ENCODE assay signal across 8 cellular contexts in the genomic region with DNA sequence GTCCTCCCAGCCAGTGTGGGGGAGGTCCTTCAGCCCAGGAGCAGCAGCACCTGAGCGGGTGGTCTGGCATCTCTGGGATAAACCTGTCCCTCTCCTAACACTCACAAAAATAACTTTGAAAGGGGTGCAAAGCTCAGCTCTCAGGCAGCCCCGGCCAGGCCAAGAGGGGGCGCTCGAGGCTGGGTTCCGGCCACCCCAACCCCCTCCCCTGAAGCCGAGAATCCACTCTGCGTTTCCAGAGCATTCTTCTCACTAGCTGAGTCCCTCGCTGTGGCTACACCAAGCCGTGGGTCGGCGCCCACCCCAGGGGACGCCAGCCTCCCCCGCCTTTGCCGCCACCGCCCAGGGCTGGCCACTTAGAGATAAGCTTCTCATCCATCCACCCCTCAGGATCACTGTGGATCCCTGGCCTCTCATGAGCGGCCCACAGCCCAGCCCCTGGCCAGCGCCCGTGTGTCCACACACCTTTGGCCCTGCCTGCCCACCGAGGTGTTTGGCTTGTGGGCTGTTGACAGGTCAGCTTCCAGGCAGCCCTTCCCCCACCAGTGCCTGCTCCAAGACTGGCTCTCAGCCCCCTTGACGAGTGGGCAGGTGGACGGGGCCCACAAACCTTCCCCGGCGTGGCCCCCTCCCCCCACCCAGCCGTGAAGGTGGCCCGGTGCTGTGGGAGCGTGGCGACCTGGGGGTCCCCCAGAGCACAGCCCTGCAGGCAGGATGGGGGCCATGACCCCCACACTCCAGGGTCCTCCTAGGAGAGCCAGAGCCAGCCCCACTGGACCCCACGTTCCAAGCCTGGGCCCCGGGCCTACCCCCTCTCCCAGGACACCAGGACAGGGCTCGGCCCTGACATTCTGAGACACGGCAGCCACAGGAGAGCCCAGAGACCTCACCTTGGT. TPM values are rescaled to one million over a fixed set of nuclear protein-coding genes. Genes with fewer than 3 reads are reported as not detected.
A peak's percentile ranks its signal among the peaks of the same experiment; 100 is the strongest.
DNase-seq lines count a peak whose midpoint lies in the region; ATAC-seq, FAIRE-seq and TF ChIP-seq lines count a peak whose summit lies in the region.

No MANE protein-coding gene starts in this region.

- intact Hi-C loops in K562 (cut with micrococcal nuclease) = loop anchor here (2.0 to 5.0 kb wide), 3 partner anchors 35 to 74 kb away; a partner anchor contains a TSS

- POLR2A ChIA-PET in K562 (lab: Yijun Ruan, JAX) = interaction anchor here (0.6 to 2.1 kb wide), 10 partner anchors 10 to 1023 kb away, joined by 3 to 16 read pairs (median 4); a partner anchor contains a TSS

- FAIRE-seq in K562 (lab: Jason Lieb, UNC) = peak; percentile 92

- no TSS peak for BruUV-seq in K562 (replicated peaks; lab: Mats Ljungman, UMichigan)

- H2AFZ ChIP-seq in K562 (ENCODE audit: low read depth, low read length) (peak overlapping the region; percentile 86), smooth muscle cell (ENCODE audit: low read depth) (no peak overlapping the region)

- TF ChIP-seq EP300 in K562 (IDR thresholded peaks at IDR 0.05; ENCODE audit: low read length) = peak; percentile 63; the same call in 1 of the 2 replicates

- no peaks in the 10 kb centered on the region for H3F3A ChIP-seq in smooth muscle cell (ENCODE audit: low read depth)

- H3K4me3 ChIP-seq in SJSA1 = no peak overlapping the region
- H3K4me3 ChIP-seq in K562 = peak overlapping the region; percentile 14; the same call in 1 of the 2 replicates
- H3K4me3 ChIP-seq in iPS-20b (ENCODE audit: low read length) = no peak overlapping the region
- H3K4me3 ChIP-seq in smooth muscle cell = peak overlapping the region; percentile 30

- H3K79me2 ChIP-seq in K562 (ENCODE audit: control insufficient read depth, insufficient read depth, low read length) (no peaks in the 10 kb centered on the region; the same call in 2 of the 3 replicates), smooth muscle cell (ENCODE audit: low read depth) (no peaks in the 10 kb centered on the region)

- in situ Hi-C loops in K562 (cut with MboI) = no loop called here

- CTCF ChIA-PET in K562 (lab: Yijun Ruan, JAX; ENCODE audit: low intra/inter-chr PET ratio) = no interaction called here

- TF ChIP-seq CTCF in K562 (IDR thresholded peaks at IDR 0.05 in 2 of 3, conservative IDR thresholded peaks at IDR 0.05 in 1 of 3; ENCODE audit: insufficient read depth in 2 of 3, low read depth in 1 of 3, low read length in 3 of 3) (peak; percentile 88 to 98 (median 93)), smooth muscle cell (IDR thresholded peaks at IDR 0.05; ENCODE audit: borderline replicate concordance, insufficient read depth, poor library complexity, severe bottlenecking) (peak; percentile 71)

- no peaks in the 10 kb centered on the region for H3K9me1 ChIP-seq in K562 (ENCODE audit: control insufficient read depth, insufficient read depth, low read length)

- H3K27me3 ChIP-seq in SJSA1 (replicated peaks) (no peaks in the 10 kb centered on the region), K562 (ENCODE audit: control insufficient read depth in 2 of 2, insufficient read depth in 2 of 2, low read length in 2 of 2) (no peaks in the 10 kb centered on the region), iPS-20b (ENCODE audit: insufficient read depth, low read length) (no peaks in the 10 kb centered on the region), smooth muscle cell (ENCODE audit: low read depth) (no peaks in the 10 kb centered on the region)

- H3K36me3 ChIP-seq in SJSA1 (no peaks in the 10 kb centered on the region), K562 (ENCODE audit: control insufficient read depth, insufficient read depth, low read length) (peaks cover 20% of the 10 kb centered on the region; the same call in 2 of the 3 replicates), iPS-20b (ENCODE audit: insufficient read depth, low read depth, low read length) (0 out of 2 replicates have a peak, but pooled peaks cover 3% of the 10 kb centered on the region), smooth muscle cell (ENCODE audit: low read depth) (no peaks in the 10 kb centered on the region)

- H3K27ac ChIP-seq in SJSA1 = no peak overlapping the region
- H3K27ac ChIP-seq in K562 (ENCODE audit: extremely low read depth, low read depth, low read length) = peak overlapping the region; percentile 74
- H3K27ac ChIP-seq in iPS-20b (ENCODE audit: low read length) = peak overlapping the region; percentile 36
- no peak overlapping the region for H3K27ac ChIP-seq in smooth muscle cell (ENCODE audit: low read depth)

- WGBS in K562 (ENCODE audit: insufficient coverage, low coverage, missing lambda C conversion rate) = 21% methylated on average over 25 of the region's 31 CpGs
- WGBS in smooth muscle cell (ENCODE audit: low lambda C conversion rate) = 47% methylated on average over 26 of the region's 31 CpGs

- peaks cover 7% of the 10 kb centered on the region for H3K4me1 ChIP-seq in SJSA1 (replicated peaks)
- peaks cover 15 to 78% of the 10 kb centered on the region in 2 experiments for H3K4me1 ChIP-seq in K562 (replicated peaks in 1 of 2; ENCODE audit: control insufficient read depth in 2 of 2, insufficient read depth in 2 of 2, low read length in 2 of 2)
- H3K4me1 ChIP-seq in iPS-20b (ENCODE audit: insufficient read depth, low read length) = peaks cover 5% of the 10 kb centered on the region; the same call in 1 of the 2 replicates
- peaks cover 9% of the 10 kb centered on the region for H3K4me1 ChIP-seq in smooth muscle cell (ENCODE audit: low read depth)

- TF ChIP-seq POLR2A in K562 (conservative IDR thresholded peaks at IDR 0.05) = 0 out of 2 replicates have a peak, but pooled peaks have one; percentile 62

- peak; percentile 28 for DNase-seq in SKM-1 treated with dmso at 0.1 percent for 144 hours (lab: John Stamatoyannopoulos, UW; ENCODE audit: unreplicated experiment)
- DNase-seq in SKM-1 (lab: John Stamatoyannopoulos, UW; ENCODE audit: unreplicated experiment) = no peak
- peak; percentile 34 to 65 for DNase-seq in SJSA1 (ENCODE audit: low read depth in 1 of 2, low spot score in 2 of 2)
- peak; percentile 92 to 96 (median 96) for DNase-seq in K562 (ENCODE audit: extremely low read depth in 1 of 4, low spot score in 3 of 4)
- DNase-seq in smooth muscle cell (lab: John Stamatoyannopoulos, UW; ENCODE audit: unreplicated experiment) = no peak
- DNase-seq in A172 (ENCODE audit: low spot score) = no peak

- TF ChIP-seq RAD21 in K562 (CRISPR knock-in tag; conservative IDR thresholded peaks at IDR 0.05 in 1 of 2, IDR thresholded peaks at IDR 0.05 in 1 of 2) = peak; percentile 71 to 80

- H3K9ac ChIP-seq in K562 (ENCODE audit: insufficient read depth in 1 of 2, low read depth in 2 of 2, low read length in 2 of 2) (peak overlapping the region; percentile 68 to 87), iPS-20b (ENCODE audit: low read depth, low read length) (peak overlapping the region; percentile 45; the same call in 1 of the 2 replicates), smooth muscle cell (ENCODE audit: low read depth) (no peak overlapping the region)

- H3K4me2 ChIP-seq in K562 (ENCODE audit: insufficient read depth, low read length) (peak overlapping the region; percentile 75), smooth muscle cell (peak overlapping the region; percentile 75)

- peak; percentile 94 for ATAC-seq in K562
- no peak for ATAC-seq in GM18861 (IDR thresholded peaks at IDR 0.05; ENCODE audit: unreplicated experiment)

- H4K20me1 ChIP-seq in K562 (replicated peaks; ENCODE audit: control insufficient read depth, insufficient read depth, low read length) (no peaks in the 10 kb centered on the region), smooth muscle cell (ENCODE audit: low read depth) (no peaks in the 10 kb centered on the region)

- no peaks in the 10 kb centered on the region for H3K9me3 ChIP-seq in SJSA1 (replicated peaks)
- no peaks in the 10 kb centered on the region for H3K9me3 ChIP-seq in K562 (replicated peaks; ENCODE audit: control insufficient read depth, insufficient read depth, low read depth, low read length)
- H3K9me3 ChIP-seq in iPS-20b (ENCODE audit: insufficient read depth, low read depth, low read length) = no peaks in the 10 kb centered on the region
- no peaks in the 10 kb centered on the region for H3K9me3 ChIP-seq in smooth muscle cell (replicated peaks; ENCODE audit: low read depth)

RNA-seq across cellular contexts. Expression of a gene that starts 1.9 kb away (rescaled TPM):
- total RNA-seq in SJSA1 (2014; rRNA removed; shearing (Covaris generic)) = not detected in 2 replicates
- 5.4 and 12.8 TPM in 2 replicates for total RNA-seq in K562 (2011; cell fraction: chromatin; rRNA removed; ENCODE audit: low replicate concordance)
- 7.2 and 7.5 TPM in 2 replicates for total RNA-seq in K562 (2011; cell fraction: nucleolus; rRNA removed)
- total RNA-seq in K562 (2011; cell fraction: nucleoplasm; rRNA removed) = 3.4 and 5.4 TPM in 2 replicates
- total RNA-seq in K562 (2014; rRNA removed) (not detected in 2 replicates), K562 (2014; rRNA removed; fragmentation: Illumina TruSeq; extraction: Trizol) (not detected in 2 replicates), K562 (2015; rRNA removed; fragmentation: Illumina TruSeq; extraction: Trizol) (0.08 and 0.25 TPM in 2 replicates), K562 (2021) (0.74 and 1.1 TPM in 2 replicates), smooth muscle cell (1.3 and 4.1 TPM in 2 replicates)
- polyA plus RNA-seq in K562 (2011; rRNA removed) (0.11 and 0.41 TPM in 2 replicates), K562 (2014; fragmentation: Illumina TruSeq; extraction: Trizol) (not detected in 2 replicates), K562 (2014; fragmentation: Nextera tagmentation; extraction: Ambion mirVana) (not detected), K562 (2014; rRNA removed) (0.50 and 1.6 TPM in 2 replicates), smooth muscle cell (15.2 and 18.0 TPM in 2 replicates)
- 0.19 and 0.69 TPM in 2 replicates for polyA plus RNA-seq in K562 (2011; cell fraction: cytosol; rRNA removed)
- 2.6 and 3.7 TPM in 2 replicates for polyA plus RNA-seq in K562 (2011; cell fraction: nucleus; rRNA removed)
- polyA plus RNA-seq in K562 (2012) = 1.5 and 3.0 TPM in 2 replicates
- polyA minus RNA-seq in K562 (2011; rRNA and poly(A)+ RNA removed) = 0.49 TPM in 1 of 2 replicates, not detected in the other
- not detected in 2 replicates for polyA minus RNA-seq in K562 (2011; cell fraction: cytosol; rRNA and poly(A)+ RNA removed)
- polyA minus RNA-seq in K562 (2011; cell fraction: nucleus; rRNA and poly(A)+ RNA removed) = 0.54 and 0.56 TPM in 2 replicates
- total RNA-seq in A172 (2014; rRNA removed; shearing (Covaris generic)) = 0.45 TPM in 1 of 2 replicates, not detected in the other

RNA-seq across cellular contexts. Expression of a gene that starts 30.8 kb away (rescaled TPM):
- total RNA-seq in SJSA1 (2014; rRNA removed; shearing (Covaris generic)) = 4.3 and 7.1 TPM in 2 replicates
- total RNA-seq in K562 (2011; cell fraction: chromatin; rRNA removed; ENCODE audit: low replicate concordance) = 20.1 and 44.2 TPM in 2 replicates
- total RNA-seq in K562 (2011; cell fraction: nucleolus; rRNA removed) = 39.1 and 40.0 TPM in 2 replicates
- 28.1 and 28.7 TPM in 2 replicates for total RNA-seq in K562 (2011; cell fraction: nucleoplasm; rRNA removed)
- total RNA-seq in K562 (2014; rRNA removed) = 63.7 and 104 TPM in 2 replicates
- total RNA-seq in K562 (2014; rRNA removed; fragmentation: Illumina TruSeq; extraction: Trizol) = 10.4 and 12.6 TPM in 2 replicates
- total RNA-seq in K562 (2015; rRNA removed; fragmentation: Illumina TruSeq; extraction: Trizol) = 29.7 and 31.9 TPM in 2 replicates
- total RNA-seq in K562 (2021) = 118 and 121 TPM in 2 replicates
- polyA plus RNA-seq in K562 (2011; rRNA removed) = 6.7 and 23.0 TPM in 2 replicates
- polyA plus RNA-seq in K562 (2011; cell fraction: cytosol; rRNA removed) = 22.2 and 53.4 TPM in 2 replicates
- 41.7 and 48.0 TPM in 2 replicates for polyA plus RNA-seq in K562 (2011; cell fraction: nucleus; rRNA removed)
- 94.4 and 104 TPM in 2 replicates for polyA plus RNA-seq in K562 (2012)
- 38.3 and 84.8 TPM in 2 replicates for polyA plus RNA-seq in K562 (2014; fragmentation: Illumina TruSeq; extraction: Trizol)
- polyA plus RNA-seq in K562 (2014; fragmentation: Nextera tagmentation; extraction: Ambion mirVana) = under 1 TPM in 1 of 2 experiments, not detected in 1; 0.14 TPM
- 40.6 and 50.4 TPM in 2 replicates for polyA plus RNA-seq in K562 (2014; rRNA removed)
- polyA minus RNA-seq in K562 (2011; rRNA and poly(A)+ RNA removed) = 4.8 and 6.1 TPM in 2 replicates
- polyA minus RNA-seq in K562 (2011; cell fraction: cytosol; rRNA and poly(A)+ RNA removed) = 45.0 and 94.2 TPM in 2 replicates
- polyA minus RNA-seq in K562 (2011; cell fraction: nucleus; rRNA and poly(A)+ RNA removed) = 10.6 and 16.9 TPM in 2 replicates
- 6.4 and 10.5 TPM in 2 replicates for total RNA-seq in smooth muscle cell
- 36.5 and 40.2 TPM in 2 replicates for polyA plus RNA-seq in smooth muscle cell
- total RNA-seq in A172 (2014; rRNA removed; shearing (Covaris generic)) = 13.9 and 16.0 TPM in 2 replicates

RNA-seq across cellular contexts. Expression of a gene that starts 55.6 kb away (rescaled TPM):
- total RNA-seq in SJSA1 (2014; rRNA removed; shearing (Covaris generic)) = 310 and 333 TPM in 2 replicates
- total RNA-seq in K562 (2011; cell fraction: chromatin; rRNA removed; ENCODE audit: low replicate concordance) = 3.1 and 5.2 TPM in 2 replicates
- total RNA-seq in K562 (2011; cell fraction: nucleolus; rRNA removed) = 4.2 and 5.5 TPM in 2 replicates
- total RNA-seq in K562 (2011; cell fraction: nucleoplasm; rRNA removed) = 1.4 and 2.1 TPM in 2 replicates
- 0.41 and 0.45 TPM in 2 replicates for total RNA-seq in K562 (2014; rRNA removed)
- not detected in 2 replicates for total RNA-seq in K562 (2014; rRNA removed; fragmentation: Illumina TruSeq; extraction: Trizol)
- 0.07 and 0.11 TPM in 2 replicates for total RNA-seq in K562 (2015; rRNA removed; fragmentation: Illumina TruSeq; extraction: Trizol)
- 1.1 and 1.3 TPM in 2 replicates for total RNA-seq in K562 (2021)
- 0.18 and 0.41 TPM in 2 replicates for polyA plus RNA-seq in K562 (2011; rRNA removed)
- 0.12 and 0.30 TPM in 2 replicates for polyA plus RNA-seq in K562 (2011; cell fraction: cytosol; rRNA removed)
- 0.83 and 1.8 TPM in 2 replicates for polyA plus RNA-seq in K562 (2011; cell fraction: nucleus; rRNA removed)
- polyA plus RNA-seq in K562 (2012) = 0.35 and 8.2 TPM in 2 replicates
- 0.07 and 0.17 TPM in 2 replicates for polyA plus RNA-seq in K562 (2014; fragmentation: Illumina TruSeq; extraction: Trizol)
- not detected for polyA plus RNA-seq in K562 (2014; fragmentation: Nextera tagmentation; extraction: Ambion mirVana)
- 0.29 and 0.47 TPM in 2 replicates for polyA plus RNA-seq in K562 (2014; rRNA removed)
- 0.18 and 0.36 TPM in 2 replicates for polyA minus RNA-seq in K562 (2011; rRNA and poly(A)+ RNA removed)
- 0.64 and 1.4 TPM in 2 replicates for polyA minus RNA-seq in K562 (2011; cell fraction: cytosol; rRNA and poly(A)+ RNA removed)
- 0.67 and 1.2 TPM in 2 replicates for polyA minus RNA-seq in K562 (2011; cell fraction: nucleus; rRNA and poly(A)+ RNA removed)
- 1,570 and 1,698 TPM in 2 replicates for total RNA-seq in smooth muscle cell
- 2,969 and 4,089 TPM in 2 replicates for polyA plus RNA-seq in smooth muscle cell
- 163 and 221 TPM in 2 replicates for total RNA-seq in A172 (2014; rRNA removed; shearing (Covaris generic))

Comparison
In these comparisons a context has a peak if more than half of its experiments do, and no peak if none do; other contexts are left out.
1. DNase-seq: peak in SKM-1 treated with dmso at 0.1 percent for 144 hours (single experiment), SJSA1 (2 of 2) and K562 (4 of 4); none in SKM-1 (single experiment), smooth muscle cell (single experiment) and A172 (single experiment).
2. H3K27ac ChIP-seq: peak in K562 (single experiment) and iPS-20b (single experiment); none in SJSA1 (single experiment) and smooth muscle cell (single experiment).
3. H3K4me3 ChIP-seq: peak in K562 (single experiment) and smooth muscle cell (single experiment); none in SJSA1 (single experiment) and iPS-20b (single experiment).
4. RNA of a gene that starts 55.6 kb away (total RNA-seq): 1,570 to 1,698 TPM in smooth muscle cell, 310 to 333 TPM in SJSA1 and 163 to 221 TPM in A172; 0.07 to 5.5 TPM in K562; every median in the first group is over 10 times any median in the second.